In the genomic region with DNA sequence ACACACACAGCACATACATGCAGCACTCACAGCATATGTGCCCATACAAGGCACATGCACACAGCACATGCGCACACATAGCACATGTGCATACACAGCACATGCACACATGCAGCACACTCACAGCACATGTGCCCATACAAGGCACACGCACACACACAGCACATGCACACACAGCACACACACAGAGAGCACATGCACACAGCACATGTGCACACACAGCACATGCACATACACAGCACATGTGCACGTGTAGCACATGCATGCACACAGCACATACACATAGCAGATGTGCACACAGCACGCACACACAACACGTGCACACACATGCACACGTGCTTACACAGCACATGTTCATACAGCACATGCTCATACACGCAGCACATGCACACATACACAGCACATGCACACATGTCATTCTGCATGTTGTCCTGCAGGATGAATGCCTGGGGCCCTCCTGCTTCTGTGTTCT, we compare ENCODE assay signal across 1 cellular context.
TF ChIP-seq lines count a peak whose summit lies in the region.

No MANE protein-coding gene starts in this region.

TF ChIP-seq in HepG2, 621 proteins besides CTCF, POLR2A, EP300 and RAD21:
- TF ChIP-seq SYNCRIP (IDR thresholded peaks at IDR 0.05; ENCODE audit: insufficient read depth, low read depth, low read length): no peak
- TF ChIP-seq, protein P1, sequence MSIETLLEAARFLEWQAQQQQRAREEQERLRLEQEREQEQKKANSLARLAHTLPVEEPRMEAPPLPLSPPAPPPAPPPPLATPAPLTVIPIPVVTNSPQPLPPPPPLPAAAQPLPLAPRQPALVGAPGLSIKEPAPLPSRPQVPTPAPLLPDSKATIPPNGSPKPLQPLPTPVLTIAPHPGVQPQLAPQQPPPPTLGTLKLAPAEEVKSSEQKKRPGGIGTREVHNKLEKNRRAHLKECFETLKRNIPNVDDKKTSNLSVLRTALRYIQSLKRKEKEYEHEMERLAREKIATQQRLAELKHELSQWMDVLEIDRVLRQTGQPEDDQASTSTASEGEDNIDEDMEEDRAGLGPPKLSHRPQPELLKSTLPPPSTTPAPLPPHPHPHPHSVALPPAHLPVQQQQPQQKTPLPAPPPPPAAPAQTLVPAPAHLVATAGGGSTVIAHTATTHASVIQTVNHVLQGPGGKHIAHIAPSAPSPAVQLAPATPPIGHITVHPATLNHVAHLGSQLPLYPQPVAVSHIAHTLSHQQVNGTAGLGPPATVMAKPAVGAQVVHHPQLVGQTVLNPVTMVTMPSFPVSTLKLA (IDR thresholded peaks at IDR 0.05): peak; percentile 100
- TF ChIP-seq HOXA9 (CRISPR knock-in tag; IDR thresholded peaks at IDR 0.05; ENCODE audit: borderline replicate concordance): 0 out of 2 replicates have a peak, but pooled peaks have one; percentile 60
- TF ChIP-seq DNMT1 (CRISPR knock-in tag; IDR thresholded peaks at IDR 0.05): peak; percentile 69; the same call in 1 of the 2 replicates
- no peak for TF ChIP-seq ATAD3A (CRISPR knock-in tag; IDR thresholded peaks at IDR 0.05)
